ENCODE assay signal across 1 cellular context in genomic region chr1:162069334-162070093, GRCh38.
A peak's percentile ranks its signal among the peaks of the same experiment; 100 is the strongest.
TF ChIP-seq lines count a peak whose summit lies in the region.

TSS of gene NOS1AP (plus strand) at chr1:162069691. CDS start at chr1:162070178, 487 bp downstream.

TF ChIP-seq in K562, 482 proteins besides CTCF, POLR2A, EP300 and RAD21 (continued from another document and continues in another):
- TF ChIP-seq ATF6 (CRISPR knock-in tag; IDR thresholded peaks at IDR 0.05) (no peak), BRF2 (IDR thresholded peaks at IDR 0.05; ENCODE audit: borderline replicate concordance, insufficient read depth, insufficient read length) (no peak), CHD4 (IDR thresholded peaks at IDR 0.05; ENCODE audit: insufficient read depth, insufficient replicate concordance, low read depth, low read length, poor library complexity, severe bottlenecking) (no peak), ZNF766 (CRISPR knock-in tag; conservative IDR thresholded peaks at IDR 0.05) (no peak), ZKSCAN3 (CRISPR knock-in tag; IDR thresholded peaks at IDR 0.05) (no peak), MGA (IDR thresholded peaks at IDR 0.05) (no peak), SMAD3 (CRISPR knock-in tag; conservative IDR thresholded peaks at IDR 0.05) (no peak), TRIM25 (IDR thresholded peaks at IDR 0.05; ENCODE audit: borderline replicate concordance) (no peak), TBL1XR1 (IDR thresholded peaks at IDR 0.05; ENCODE audit: low read length in 2 of 2) (no peak), ZC3H8 (IDR thresholded peaks at IDR 0.05) (no peak), MCM3 (IDR thresholded peaks at IDR 0.05) (no peak), THRAP3 (IDR thresholded peaks at IDR 0.05; ENCODE audit: borderline replicate concordance) (no peak), ZNF431 (CRISPR knock-in tag; IDR thresholded peaks at IDR 0.05) (no peak), TSHZ1 (CRISPR knock-in tag; IDR thresholded peaks at IDR 0.05) (no peak), SRF (CRISPR knock-in tag; IDR thresholded peaks at IDR 0.05) (no peak), FIP1L1 (IDR thresholded peaks at IDR 0.05; ENCODE audit: low read depth, low read length, poor library complexity, severe bottlenecking) (no peak), ZNF583 (CRISPR knock-in tag; IDR thresholded peaks at IDR 0.05) (no peak), ZNF518B (CRISPR knock-in tag; IDR thresholded peaks at IDR 0.05) (no peak), ZNF668 (CRISPR knock-in tag; IDR thresholded peaks at IDR 0.05) (no peak), SRSF1 (IDR thresholded peaks at IDR 0.05; ENCODE audit: low read depth, low read length) (no peak), PKNOX1 (IDR thresholded peaks at IDR 0.05) (no peak), ETV1 (tag; conservative IDR thresholded peaks at IDR 0.05; ENCODE audit: low read depth) (no peak), RBFOX2 (IDR thresholded peaks at IDR 0.05; ENCODE audit: low read depth, low read length) (peak; percentile 63), RBM17 (IDR thresholded peaks at IDR 0.05; ENCODE audit: borderline replicate concordance, low read depth, low read length) (no peak), SRSF7 (optimal IDR thresholded peaks at IDR 0.05; ENCODE audit: low read depth, low read length) (no peak), PHB (CRISPR knock-in tag; IDR thresholded peaks at IDR 0.05) (no peak), L3MBTL2 (IDR thresholded peaks at IDR 0.05) (peak; percentile 48; the same call in 1 of the 2 replicates)
